Comparison of ENCODE assay signal across 1 cellular context in the genomic region with DNA sequence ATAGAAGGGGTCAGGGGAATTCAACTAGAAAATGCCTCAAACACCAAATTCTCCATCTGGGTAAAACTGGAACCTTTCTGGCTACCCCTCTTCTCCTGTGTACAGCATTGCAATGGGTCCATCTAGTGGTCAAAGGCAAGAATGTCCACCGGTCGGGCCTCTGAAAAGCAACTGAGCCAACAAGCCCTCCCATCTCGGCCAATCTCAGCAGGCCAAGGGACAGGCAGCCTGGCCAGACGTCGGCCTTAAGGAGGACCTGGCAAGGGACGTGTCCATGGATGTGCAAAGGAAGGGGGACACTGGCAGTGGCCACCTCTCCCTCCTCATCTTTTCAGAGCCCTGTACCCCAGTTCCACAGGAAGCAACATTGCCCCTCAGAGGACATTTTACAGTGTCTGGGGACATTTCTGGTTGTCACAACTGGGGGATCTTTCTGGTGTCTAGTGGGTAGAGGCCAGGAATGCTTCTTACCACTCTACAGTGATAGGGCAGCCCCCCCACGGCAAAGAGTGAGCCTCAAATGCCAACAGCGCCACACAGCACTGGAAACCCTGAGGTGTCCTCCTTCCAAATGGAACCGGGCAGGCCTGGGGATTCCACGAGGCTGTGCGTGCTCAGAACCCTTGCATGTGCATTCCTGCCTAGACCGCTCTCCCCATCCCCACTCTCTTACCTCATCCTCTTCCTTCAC.
TF ChIP-seq lines count a peak whose summit lies in the region.

No MANE protein-coding gene starts in this region.

TF ChIP-seq in GM23338, 12 proteins besides CTCF, POLR2A, EP300 and RAD21 (continued from another document):
- TF ChIP-seq, protein P1, sequence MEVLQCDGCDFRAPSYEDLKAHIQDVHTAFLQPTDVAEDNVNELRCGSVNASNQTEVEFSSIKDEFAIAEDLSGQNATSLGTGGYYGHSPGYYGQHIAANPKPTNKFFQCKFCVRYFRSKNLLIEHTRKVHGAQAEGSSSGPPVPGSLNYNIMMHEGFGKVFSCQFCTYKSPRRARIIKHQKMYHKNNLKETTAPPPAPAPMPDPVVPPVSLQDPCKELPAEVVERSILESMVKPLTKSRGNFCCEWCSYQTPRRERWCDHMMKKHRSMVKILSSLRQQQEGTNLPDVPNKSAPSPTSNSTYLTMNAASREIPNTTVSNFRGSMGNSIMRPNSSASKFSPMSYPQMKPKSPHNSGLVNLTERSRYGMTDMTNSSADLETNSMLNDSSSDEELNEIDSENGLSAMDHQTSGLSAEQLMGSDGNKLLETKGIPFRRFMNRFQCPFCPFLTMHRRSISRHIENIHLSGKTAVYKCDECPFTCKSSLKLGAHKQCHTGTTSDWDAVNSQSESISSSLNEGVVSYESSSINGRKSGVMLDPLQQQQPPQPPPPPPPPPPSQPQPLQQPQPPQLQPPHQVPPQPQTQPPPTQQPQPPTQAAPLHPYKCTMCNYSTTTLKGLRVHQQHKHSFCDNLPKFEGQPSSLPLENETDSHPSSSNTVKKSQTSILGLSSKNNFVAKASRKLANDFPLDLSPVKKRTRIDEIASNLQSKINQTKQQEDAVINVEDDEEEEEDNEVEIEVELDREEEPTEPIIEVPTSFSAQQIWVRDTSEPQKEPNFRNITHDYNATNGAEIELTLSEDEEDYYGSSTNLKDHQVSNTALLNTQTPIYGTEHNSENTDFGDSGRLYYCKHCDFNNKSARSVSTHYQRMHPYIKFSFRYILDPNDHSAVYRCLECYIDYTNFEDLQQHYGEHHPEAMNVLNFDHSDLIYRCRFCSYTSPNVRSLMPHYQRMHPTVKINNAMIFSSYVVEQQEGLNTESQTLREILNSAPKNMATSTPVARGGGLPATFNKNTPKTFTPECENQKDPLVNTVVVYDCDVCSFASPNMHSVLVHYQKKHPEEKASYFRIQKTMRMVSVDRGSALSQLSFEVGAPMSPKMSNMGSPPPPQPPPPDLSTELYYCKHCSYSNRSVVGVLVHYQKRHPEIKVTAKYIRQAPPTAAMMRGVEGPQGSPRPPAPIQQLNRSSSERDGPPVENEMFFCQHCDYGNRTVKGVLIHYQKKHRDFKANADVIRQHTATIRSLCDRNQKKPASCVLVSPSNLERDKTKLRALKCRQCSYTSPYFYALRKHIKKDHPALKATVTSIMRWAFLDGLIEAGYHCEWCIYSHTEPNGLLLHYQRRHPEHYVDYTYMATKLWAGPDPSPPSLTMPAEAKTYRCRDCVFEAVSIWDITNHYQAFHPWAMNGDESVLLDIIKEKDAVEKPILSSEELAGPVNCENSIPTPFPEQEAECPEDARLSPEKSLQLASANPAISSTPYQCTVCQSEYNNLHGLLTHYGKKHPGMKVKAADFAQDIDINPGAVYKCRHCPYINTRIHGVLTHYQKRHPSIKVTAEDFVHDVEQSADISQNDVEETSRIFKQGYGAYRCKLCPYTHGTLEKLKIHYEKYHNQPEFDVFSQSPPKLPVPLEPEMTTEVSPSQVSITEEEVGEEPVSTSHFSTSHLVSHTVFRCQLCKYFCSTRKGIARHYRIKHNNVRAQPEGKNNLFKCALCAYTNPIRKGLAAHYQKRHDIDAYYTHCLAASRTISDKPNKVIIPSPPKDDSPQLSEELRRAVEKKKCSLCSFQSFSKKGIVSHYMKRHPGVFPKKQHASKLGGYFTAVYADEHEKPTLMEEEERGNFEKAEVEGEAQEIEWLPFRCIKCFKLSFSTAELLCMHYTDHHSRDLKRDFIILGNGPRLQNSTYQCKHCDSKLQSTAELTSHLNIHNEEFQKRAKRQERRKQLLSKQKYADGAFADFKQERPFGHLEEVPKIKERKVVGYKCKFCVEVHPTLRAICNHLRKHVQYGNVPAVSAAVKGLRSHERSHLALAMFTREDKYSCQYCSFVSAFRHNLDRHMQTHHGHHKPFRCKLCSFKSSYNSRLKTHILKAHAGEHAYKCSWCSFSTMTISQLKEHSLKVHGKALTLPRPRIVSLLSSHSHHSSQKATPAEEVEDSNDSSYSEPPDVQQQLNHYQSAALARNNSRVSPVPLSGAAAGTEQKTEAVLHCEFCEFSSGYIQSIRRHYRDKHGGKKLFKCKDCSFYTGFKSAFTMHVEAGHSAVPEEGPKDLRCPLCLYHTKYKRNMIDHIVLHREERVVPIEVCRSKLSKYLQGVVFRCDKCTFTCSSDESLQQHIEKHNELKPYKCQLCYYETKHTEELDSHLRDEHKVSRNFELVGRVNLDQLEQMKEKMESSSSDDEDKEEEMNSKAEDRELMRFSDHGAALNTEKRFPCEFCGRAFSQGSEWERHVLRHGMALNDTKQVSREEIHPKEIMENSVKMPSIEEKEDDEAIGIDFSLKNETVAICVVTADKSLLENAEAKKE (CRISPR knock-in tag; IDR thresholded peaks at IDR 0.05), result no peak
- TF ChIP-seq NANOG (IDR thresholded peaks at IDR 0.05; ENCODE audit: borderline replicate concordance) (no peak), STAT1 (IDR thresholded peaks at IDR 0.05; ENCODE audit: unreplicated experiment) (no peak), EZH2phosphoT487 (IDR thresholded peaks at IDR 0.05; ENCODE audit: unreplicated experiment) (no peak), ZNF114 (CRISPR knock-in tag; IDR thresholded peaks at IDR 0.05) (no peak), CREB1 (CRISPR knock-in tag; IDR thresholded peaks at IDR 0.05; ENCODE audit: low read depth) (no peak), POLR2AphosphoS5 (IDR thresholded peaks at IDR 0.05; ENCODE audit: low read depth) (no peak), JUNB (IDR thresholded peaks at IDR 0.05; ENCODE audit: unreplicated experiment) (no peak), ZNF331 (CRISPR knock-in tag; IDR thresholded peaks at IDR 0.05; ENCODE audit: low read depth) (no peak)
- TF ChIP-seq, protein P2, sequence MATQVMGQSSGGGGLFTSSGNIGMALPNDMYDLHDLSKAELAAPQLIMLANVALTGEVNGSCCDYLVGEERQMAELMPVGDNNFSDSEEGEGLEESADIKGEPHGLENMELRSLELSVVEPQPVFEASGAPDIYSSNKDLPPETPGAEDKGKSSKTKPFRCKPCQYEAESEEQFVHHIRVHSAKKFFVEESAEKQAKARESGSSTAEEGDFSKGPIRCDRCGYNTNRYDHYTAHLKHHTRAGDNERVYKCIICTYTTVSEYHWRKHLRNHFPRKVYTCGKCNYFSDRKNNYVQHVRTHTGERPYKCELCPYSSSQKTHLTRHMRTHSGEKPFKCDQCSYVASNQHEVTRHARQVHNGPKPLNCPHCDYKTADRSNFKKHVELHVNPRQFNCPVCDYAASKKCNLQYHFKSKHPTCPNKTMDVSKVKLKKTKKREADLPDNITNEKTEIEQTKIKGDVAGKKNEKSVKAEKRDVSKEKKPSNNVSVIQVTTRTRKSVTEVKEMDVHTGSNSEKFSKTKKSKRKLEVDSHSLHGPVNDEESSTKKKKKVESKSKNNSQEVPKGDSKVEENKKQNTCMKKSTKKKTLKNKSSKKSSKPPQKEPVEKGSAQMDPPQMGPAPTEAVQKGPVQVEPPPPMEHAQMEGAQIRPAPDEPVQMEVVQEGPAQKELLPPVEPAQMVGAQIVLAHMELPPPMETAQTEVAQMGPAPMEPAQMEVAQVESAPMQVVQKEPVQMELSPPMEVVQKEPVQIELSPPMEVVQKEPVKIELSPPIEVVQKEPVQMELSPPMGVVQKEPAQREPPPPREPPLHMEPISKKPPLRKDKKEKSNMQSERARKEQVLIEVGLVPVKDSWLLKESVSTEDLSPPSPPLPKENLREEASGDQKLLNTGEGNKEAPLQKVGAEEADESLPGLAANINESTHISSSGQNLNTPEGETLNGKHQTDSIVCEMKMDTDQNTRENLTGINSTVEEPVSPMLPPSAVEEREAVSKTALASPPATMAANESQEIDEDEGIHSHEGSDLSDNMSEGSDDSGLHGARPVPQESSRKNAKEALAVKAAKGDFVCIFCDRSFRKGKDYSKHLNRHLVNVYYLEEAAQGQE (IDR thresholded peaks at IDR 0.05; ENCODE audit: unreplicated experiment), result no peak
- TF ChIP-seq, protein P3, sequence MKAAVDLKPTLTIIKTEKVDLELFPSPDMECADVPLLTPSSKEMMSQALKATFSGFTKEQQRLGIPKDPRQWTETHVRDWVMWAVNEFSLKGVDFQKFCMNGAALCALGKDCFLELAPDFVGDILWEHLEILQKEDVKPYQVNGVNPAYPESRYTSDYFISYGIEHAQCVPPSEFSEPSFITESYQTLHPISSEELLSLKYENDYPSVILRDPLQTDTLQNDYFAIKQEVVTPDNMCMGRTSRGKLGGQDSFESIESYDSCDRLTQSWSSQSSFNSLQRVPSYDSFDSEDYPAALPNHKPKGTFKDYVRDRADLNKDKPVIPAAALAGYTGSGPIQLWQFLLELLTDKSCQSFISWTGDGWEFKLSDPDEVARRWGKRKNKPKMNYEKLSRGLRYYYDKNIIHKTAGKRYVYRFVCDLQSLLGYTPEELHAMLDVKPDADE (IDR thresholded peaks at IDR 0.05), result no peak
